ENCODE assay signal across 28 cellular contexts in genomic region chr5:180423133-180423532, GRCh38.
"Had no signal": no experiment of that assay in that cellular context is flagged by ENCODE, and none has a peak within 500 bp of the region (broad histone marks: within the 10 kb centered on the region; RNA-seq: fewer than 3 reads in every experiment).

No MANE protein-coding gene starts in this region.

- H3K27ac ChIP-seq: ascending aorta, coronary artery, left lung, right lobe of liver, thoracic aorta, upper lobe of left lung, vagina had no signal

- DNase-seq: activated B cell treated with CpG ODN at 0.5 μM for 24 hours; activated CD4-positive, alpha-beta T cell treated with anti-CD3 and anti-CD28 coated beads for 4 hours; activated CD4-positive, alpha-beta T cell treated with anti-CD3 and anti-CD28 coated beads, Interleukin-2, amount 50 U/mL, for 48 hours; activated CD8-positive, alpha-beta memory T cell treated with anti-CD3 and anti-CD28 coated beads for 24 hours; activated effector memory CD4-positive, alpha-beta T cell treated with anti-CD3 and anti-CD28 coated beads, Interleukin-2, amount 50 U/mL, for 16 hours; activated naive CD4-positive, alpha-beta T cell treated with anti-CD3 and anti-CD28 coated beads for 36 hours; activated naive CD8-positive, alpha-beta T cell treated with anti-CD3 and anti-CD28 coated beads for 36 hours; effector memory CD4-positive, alpha-beta T cell; erythroblast; head of caudate nucleus; hippocampal formation; kidney glomerular epithelial cell; left lung; mucosa of descending colon; posterior cingulate gyrus; right lobe of liver; small intestine; stimulated activated CD4-positive, alpha-beta T cell treated with anti-CD3 and anti-CD28 coated beads, Interleukin-4, amount 100 ng/mL, for 24 hours; T-cell; upper lobe of left lung had no signal

- H3K36me3 ChIP-seq: ascending aorta, left lung, right lobe of liver, thoracic aorta, upper lobe of left lung, vagina had no signal

- H3K4me3 ChIP-seq: ascending aorta, coronary artery, dorsolateral prefrontal cortex, left lung, lung, mucosa of descending colon, right lobe of liver, thoracic aorta, upper lobe of left lung, vagina had no signal

- H3K27me3 ChIP-seq: ascending aorta, dorsolateral prefrontal cortex, left lung, right lobe of liver, upper lobe of left lung, vagina had no signal

- ATAC-seq: left lung; mucosa of descending colon; natural killer cell treated with Interleukin-12 subunit alpha and Interleukin-12 subunit beta and Interleukin-15 and Interleukin-18, amount 100 ng/mL, for 72 hours; right lobe of liver; stimulated activated effector memory CD8-positive, alpha-beta T cell treated with anti-CD3 and anti-CD28 coated beads, Interleukin-12 subunit alpha, Interleukin-12 subunit beta, amount 100 ng/mL, for 72 hours; T-cell had no signal

- H3K4me1 ChIP-seq: ascending aorta, left lung, right lobe of liver, upper lobe of left lung, vagina had no signal

- H3K9me3 ChIP-seq: ascending aorta, left lung, mucosa of descending colon, right lobe of liver, thoracic aorta, upper lobe of left lung, vagina had no signal
